ENCODE assay signal across 10 cellular contexts in the genomic region with DNA sequence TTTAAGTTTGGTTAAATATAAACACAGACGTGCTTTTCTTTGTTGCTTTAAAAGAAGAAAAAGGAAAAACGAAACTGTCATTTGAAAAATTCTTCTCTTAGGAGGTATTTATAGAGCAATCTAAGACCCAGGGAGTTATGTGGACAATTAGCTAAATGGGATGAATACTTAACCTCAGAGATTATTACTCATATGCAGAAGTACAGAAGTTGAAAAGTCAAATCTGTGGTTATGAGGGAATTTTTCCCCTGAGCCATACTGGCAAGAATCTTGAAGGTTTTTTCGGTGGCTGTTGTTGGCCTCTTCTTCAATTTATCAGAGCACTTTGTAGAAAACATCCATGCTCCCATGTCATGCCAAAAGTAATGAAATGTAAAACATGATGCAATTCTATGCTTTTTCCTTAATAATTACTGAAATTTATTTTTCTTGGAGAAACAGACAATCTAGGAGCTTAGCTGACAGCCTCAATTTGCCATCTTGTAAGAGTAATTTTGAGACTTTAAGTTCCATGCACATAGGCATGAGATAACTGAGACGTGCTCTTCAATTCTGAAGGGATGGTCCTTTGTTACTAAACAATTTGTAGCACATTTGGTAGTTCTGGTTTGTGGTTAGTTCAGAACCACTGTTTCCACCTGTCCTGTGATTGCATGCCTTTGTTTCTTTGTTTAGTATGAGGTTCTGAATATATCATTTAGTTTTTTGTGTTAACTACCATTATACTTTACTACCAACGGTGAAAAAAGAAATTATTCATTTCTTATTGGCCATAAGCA.
DNase-seq lines count a peak whose midpoint lies in the region; ATAC-seq, FAIRE-seq and TF ChIP-seq lines count a peak whose summit lies in the region.
"Had no signal": no experiment of that assay in that cellular context is flagged by ENCODE, and none has a peak within 500 bp of the region (broad histone marks: within the 10 kb centered on the region; RNA-seq: fewer than 3 reads in every experiment).

No MANE protein-coding gene starts in this region.

- H3K79me2 ChIP-seq in K562 (ENCODE audit: control insufficient read depth, insufficient read depth, low read length): no peaks in the 10 kb centered on the region

- POLR2A ChIA-PET in K562 (lab: Yijun Ruan, JAX): interaction anchor here (0.6 kb wide), 1 partner anchor 9 kb away, joined by 3 read pairs; no protein-coding TSS in a partner anchor

- H3K27me3 ChIP-seq in K562 (ENCODE audit: control insufficient read depth in 2 of 2, insufficient read depth in 2 of 2, low read length in 2 of 2): no peaks in the 10 kb centered on the region
- no peaks in the 10 kb centered on the region for H3K27me3 ChIP-seq in prostate gland (replicated peaks; ENCODE audit: insufficient read depth)

- WGBS in K562 (ENCODE audit: insufficient coverage, low coverage, missing lambda C conversion rate): 70% methylated on average over 5 of the region's 5 CpGs
- 67% methylated on average over 5 of the region's 5 CpGs for WGBS in prostate gland

- H3K9me1 ChIP-seq in K562 (ENCODE audit: control insufficient read depth, insufficient read depth, low read length): no peaks in the 10 kb centered on the region

- H3K9ac ChIP-seq in K562 (ENCODE audit: insufficient read depth in 1 of 2, low read depth in 2 of 2, low read length in 2 of 2): no peak overlapping the region

- TF ChIP-seq CTCF in K562 (IDR thresholded peaks at IDR 0.05 in 2 of 3, conservative IDR thresholded peaks at IDR 0.05 in 1 of 3; ENCODE audit: insufficient read depth in 2 of 3, low read depth in 1 of 3, low read length in 3 of 3) (no peak), prostate gland (IDR thresholded peaks at IDR 0.05) (no peak)

- in situ Hi-C loops in K562 (cut with MboI): no loop called here

- no peak for TF ChIP-seq EP300 in K562 (IDR thresholded peaks at IDR 0.05; ENCODE audit: low read length)

- BruUV-seq in K562 (replicated peaks; lab: Mats Ljungman, UMichigan): no TSS peak

- TF ChIP-seq RAD21 in K562 (CRISPR knock-in tag; conservative IDR thresholded peaks at IDR 0.05 in 1 of 2, IDR thresholded peaks at IDR 0.05 in 1 of 2): no peak

- no peak overlapping the region for H2AFZ ChIP-seq in K562 (ENCODE audit: low read depth, low read length)

- ATAC-seq in GM18907 (IDR thresholded peaks at IDR 0.05; ENCODE audit: unreplicated experiment) (peak; percentile 92), HG03039 (IDR thresholded peaks at IDR 0.05; ENCODE audit: unreplicated experiment) (peak; percentile 83), K562 (no peak)

- no peak overlapping the region for H3K4me2 ChIP-seq in K562 (ENCODE audit: insufficient read depth, low read length)

- TF ChIP-seq POLR2A in K562 (conservative IDR thresholded peaks at IDR 0.05) (no peak), prostate gland (IDR thresholded peaks at IDR 0.05) (no peak)

- H3K9me3 ChIP-seq in K562 (replicated peaks; ENCODE audit: control insufficient read depth, insufficient read depth, low read depth, low read length) (no peaks in the 10 kb centered on the region), prostate gland (no peaks in the 10 kb centered on the region)

- H4K20me1 ChIP-seq in K562 (replicated peaks; ENCODE audit: control insufficient read depth, insufficient read depth, low read length): no peaks in the 10 kb centered on the region

- DNase-seq in A172 (ENCODE audit: low spot score): peak; percentile 25
- no peak for DNase-seq in K562 (ENCODE audit: extremely low read depth in 1 of 4, low spot score in 3 of 4)
- DNase-seq in NCI-H1436 (lab: John Stamatoyannopoulos, UW): no peak
- DNase-seq in prostate gland (ENCODE audit: low spot score): no peak
- DNase-seq in NCI-H2107 (lab: John Stamatoyannopoulos, UW): no peak
- no peak for DNase-seq in NCI-H345 (lab: John Stamatoyannopoulos, UW)
- DNase-seq: cerebellar nuclear complex, small intestine had no signal

- H3K27ac ChIP-seq in K562 (ENCODE audit: extremely low read depth, low read depth, low read length): no peak overlapping the region
- no peak overlapping the region for H3K27ac ChIP-seq in prostate gland

- H3K4me3 ChIP-seq in K562 (no peak overlapping the region), prostate gland (no peak overlapping the region)

- H3K4me1 ChIP-seq in K562 (replicated peaks in 1 of 2; ENCODE audit: control insufficient read depth in 2 of 2, insufficient read depth in 2 of 2, low read length in 2 of 2) (no peaks in the 10 kb centered on the region), prostate gland (replicated peaks) (no peaks in the 10 kb centered on the region)

- FAIRE-seq in K562 (lab: Jason Lieb, UNC): no peak
- FAIRE-seq: small intestine had no signal

- H3K36me3 ChIP-seq in K562 (ENCODE audit: control insufficient read depth, insufficient read depth, low read length) (peaks cover 82% of the 10 kb centered on the region), prostate gland (no peaks in the 10 kb centered on the region)

- CTCF ChIA-PET in K562 (lab: Yijun Ruan, JAX; ENCODE audit: low intra/inter-chr PET ratio): no interaction called here

- intact Hi-C loops in K562 (cut with micrococcal nuclease): no loop called here
- intact Hi-C loops in prostate gland (cut with DNase I): no loop called here

TF ChIP-seq in K562, 482 proteins besides CTCF, POLR2A, EP300 and RAD21:
- TF ChIP-seq CEBPG (CRISPR knock-in tag; IDR thresholded peaks at IDR 0.05) (no peak), CEBPG (tag; conservative IDR thresholded peaks at IDR 0.05 in 1 of 2, IDR thresholded peaks at IDR 0.05 in 1 of 2) (0 out of 4 replicates have a peak, but pooled peaks of 1 of the 2 experiments have one; percentile 23), ZNF584 (CRISPR knock-in tag; IDR thresholded peaks at IDR 0.05; ENCODE audit: low read depth) (no peak)
- TF ChIP-seq, protein P1, sequence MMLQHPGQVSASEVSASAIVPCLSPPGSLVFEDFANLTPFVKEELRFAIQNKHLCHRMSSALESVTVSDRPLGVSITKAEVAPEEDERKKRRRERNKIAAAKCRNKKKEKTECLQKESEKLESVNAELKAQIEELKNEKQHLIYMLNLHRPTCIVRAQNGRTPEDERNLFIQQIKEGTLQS (IDR thresholded peaks at IDR 0.05): 0 out of 2 replicates have a peak, but pooled peaks have one; percentile 12
- TF ChIP-seq, protein P1 (CRISPR knock-in tag; conservative IDR thresholded peaks at IDR 0.05): no peak
TF ChIP-seq in K562: peak in this region for 2.
